ENCODE assay signal across 15 cellular contexts in the genomic region with DNA sequence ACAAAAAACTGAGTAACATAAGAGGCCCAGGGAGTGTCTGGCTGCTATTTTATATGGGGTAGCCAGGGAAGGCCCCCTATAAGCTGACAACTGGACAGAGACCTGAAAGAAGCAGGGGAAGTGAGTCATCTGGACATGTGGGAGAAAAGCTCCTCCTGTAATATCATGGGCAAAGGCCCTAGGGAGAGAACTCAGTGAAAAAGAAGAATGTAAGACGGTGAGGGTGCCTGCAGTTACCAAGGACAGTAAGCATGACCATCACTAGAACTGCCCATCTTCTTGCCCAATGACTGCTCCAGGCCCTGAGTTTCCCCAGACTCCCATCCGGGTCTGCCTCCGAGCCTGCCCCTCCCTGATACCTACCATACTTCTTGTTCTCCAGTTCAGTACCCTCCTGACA. TPM values are rescaled to one million over a fixed set of nuclear protein-coding genes. Genes with fewer than 3 reads are reported as not detected.
DNase-seq lines count a peak whose midpoint lies in the region; ATAC-seq and TF ChIP-seq lines count a peak whose summit lies in the region.
"Had no signal": no experiment of that assay in that cellular context is flagged by ENCODE, and none has a peak within 500 bp of the region (broad histone marks: within the 10 kb centered on the region; RNA-seq: fewer than 3 reads in every experiment).

No MANE protein-coding gene starts in this region.

- H3K9me3 ChIP-seq in mammary epithelial cell (replicated peaks; ENCODE audit: insufficient read depth, low read length) = no peaks in the 10 kb centered on the region
- H3K9me3 ChIP-seq in thyroid gland = no peaks in the 10 kb centered on the region
- H3K9me3 ChIP-seq: BE2C, HAP-1 had no signal

- WGBS in mammary epithelial cell (ENCODE audit: low coverage, missing lambda C conversion rate) = 84% methylated on average over 3 of the region's 3 CpGs
- WGBS in thyroid gland, 2 donors = 55 to 62% methylated on average over 3 of the region's 3 CpGs

- no peak for TF ChIP-seq POLR2A in thyroid gland (IDR thresholded peaks at IDR 0.05)

- H3K4me2 ChIP-seq in mammary epithelial cell (ENCODE audit: insufficient read depth, low read depth, low read length) = no peak overlapping the region

- H3K27ac ChIP-seq in mammary epithelial cell (ENCODE audit: insufficient read depth, low read depth, low read length) (no peak overlapping the region), thyroid gland (peak overlapping the region; percentile 95 to 99 (median 97))

- H3K27me3 Mint-ChIP-seq in MCF 10A (ENCODE audit: insufficient read depth, unreplicated experiment) (no peaks in the 10 kb centered on the region), memory B cell (no peaks in the 10 kb centered on the region)
- no peaks in the 10 kb centered on the region for H3K27me3 Mint-ChIP-seq in activated naive CD8-positive, alpha-beta T cell

- no peaks in the 10 kb centered on the region for H3K79me2 ChIP-seq in mammary epithelial cell (ENCODE audit: insufficient read depth, low read length)

- POLR2A ChIA-PET in MCF 10A (lab: Yijun Ruan, JAX) = no interaction called here

- in situ Hi-C loops in mammary epithelial cell (cut with MboI; ENCODE audit: low sequenced_read_pairs in 2 of 2) = no loop called here

- H4K20me1 ChIP-seq in mammary epithelial cell (ENCODE audit: insufficient read depth, low read length) = no peaks in the 10 kb centered on the region

- no peaks in the 10 kb centered on the region for H3K9me3 Mint-ChIP-seq in MCF 10A (ENCODE audit: unreplicated experiment)
- H3K9me3 Mint-ChIP-seq in activated naive CD8-positive, alpha-beta T cell (ENCODE audit: low read depth) = no peaks in the 10 kb centered on the region
- H3K9me3 Mint-ChIP-seq in memory B cell = no peaks in the 10 kb centered on the region

- intact Hi-C loops in MCF 10A (cut with micrococcal nuclease) (no loop called here), mammary epithelial cell (cut with micrococcal nuclease) (loop anchor here (5.0 kb wide), 3 partner anchors 89 to 386 kb away; no protein-coding TSS in a partner anchor), thyroid gland (cut with DNase I) (no loop called here), sciatic nerve (cut with DNase I) (no loop called here)

- CTCF ChIA-PET in MCF 10A (lab: Yijun Ruan, JAX) (no interaction called here), mammary epithelial cell (lab: Charles Lee; ENCODE audit: low non-redundant PET) (interaction anchor here (0.6 kb wide), 1 partner anchor 238 kb away, joined by 4 read pairs; no protein-coding TSS in a partner anchor)

- no peak overlapping the region for H3K4me3 ChIP-seq in mammary epithelial cell (replicated peaks in 1 of 3; ENCODE audit: insufficient read depth in 1 of 3, low read depth in 2 of 3, low read length in 3 of 3)
- H3K4me3 ChIP-seq in thyroid gland (replicated peaks in 1 of 3) = peak overlapping the region in 1 of 3 donors; percentile 93
- H3K4me3 ChIP-seq: HAP-1 had no signal

- H3K4me3 Mint-ChIP-seq in MCF 10A (ENCODE audit: unreplicated experiment) (no peak overlapping the region), memory B cell (peak overlapping the region; percentile 46)
- peak overlapping the region; percentile 90 for H3K4me3 Mint-ChIP-seq in activated naive CD8-positive, alpha-beta T cell

- dilution Hi-C loops in mammary epithelial cell (cut with HindIII; ENCODE audit: low sequenced_read_pairs) = no loop called here

- peaks cover 22% of the 10 kb centered on the region for H3K27me3 ChIP-seq in mammary epithelial cell (ENCODE audit: insufficient read depth, low read length)
- no peaks in the 10 kb centered on the region for H3K27me3 ChIP-seq in thyroid gland

- no peak for TF ChIP-seq CTCF in MCF 10A (IDR thresholded peaks at IDR 0.05; ENCODE audit: unreplicated experiment)
- no peak for TF ChIP-seq CTCF in mammary epithelial cell (conservative IDR thresholded peaks at IDR 0.05 in 1 of 2, IDR thresholded peaks at IDR 0.05 in 1 of 2; ENCODE audit: extremely low read depth in 1 of 2, insufficient read depth in 1 of 2, low read depth in 1 of 2, low read length in 2 of 2)
- no peak for TF ChIP-seq CTCF in thyroid gland (IDR thresholded peaks at IDR 0.05)

- peaks cover 13% of the 10 kb centered on the region for H3K4me1 ChIP-seq in mammary epithelial cell (ENCODE audit: insufficient read depth, low read length)
- peaks cover 38 to 56% of the 10 kb centered on the region in 2 donors for H3K4me1 ChIP-seq in thyroid gland
- H3K4me1 ChIP-seq: BE2C, HAP-1 had no signal

- no peak overlapping the region for H3K9ac ChIP-seq in mammary epithelial cell (ENCODE audit: insufficient read depth, low read length)

- no peak overlapping the region for H2AFZ ChIP-seq in mammary epithelial cell (ENCODE audit: low read depth, low read length)

- DNase-seq in MCF 10A (ENCODE audit: unreplicated experiment) = peak; percentile 4
- no peak for DNase-seq in mammary epithelial cell
- no peak for DNase-seq in memory B cell (ENCODE audit: low spot score in 2 of 2)
- peak in 1 of 2 donors; percentile 25 for DNase-seq in thyroid gland
- no peak for DNase-seq in DMS153 (lab: John Stamatoyannopoulos, UW)
- DNase-seq in sciatic nerve (ENCODE audit: low spot score) = no peak
- DNase-seq: activated CD4-positive, alpha-beta T cell treated with anti-CD3 and anti-CD28 coated beads for 1 hour; BE2C; Karpas-422; SHP77 treated with DMSO at 0.1 percent for 48 hours; stimulated activated CD4-positive, alpha-beta T cell treated with anti-CD3 and anti-CD28 coated beads, Interleukin-1b, Interleukin-23, amount 100 ng/mL, for 48 hours had no signal

- BruUV-seq in MCF 10A (replicated peaks; lab: Mats Ljungman, UMichigan) (no TSS peak), mammary epithelial cell (replicated peaks; lab: Mats Ljungman, UMichigan) (no TSS peak)

- H3K4me1 Mint-ChIP-seq in MCF 10A (ENCODE audit: insufficient read depth, unreplicated experiment) = peaks cover 13% of the 10 kb centered on the region
- H3K4me1 Mint-ChIP-seq in activated naive CD8-positive, alpha-beta T cell (ENCODE audit: low read depth) = peaks cover 68% of the 10 kb centered on the region
- H3K4me1 Mint-ChIP-seq in memory B cell = peaks cover 36% of the 10 kb centered on the region

- ATAC-seq in memory B cell (ENCODE audit: low read depth) (no peak), sciatic nerve (no peak), GM19351 (IDR thresholded peaks at IDR 0.05; ENCODE audit: unreplicated experiment) (no peak)

- H3K36me3 Mint-ChIP-seq in MCF 10A (ENCODE audit: insufficient read depth, unreplicated experiment) (no peaks in the 10 kb centered on the region), memory B cell (peaks cover 12% of the 10 kb centered on the region)
- peaks cover 8% of the 10 kb centered on the region for H3K36me3 Mint-ChIP-seq in activated naive CD8-positive, alpha-beta T cell

- H3K27ac Mint-ChIP-seq in MCF 10A (ENCODE audit: low read depth, unreplicated experiment) = no peak overlapping the region
- peak overlapping the region; percentile 59 for H3K27ac Mint-ChIP-seq in activated naive CD8-positive, alpha-beta T cell
- peak overlapping the region; percentile 99 for H3K27ac Mint-ChIP-seq in memory B cell

- H3K36me3 ChIP-seq in mammary epithelial cell (ENCODE audit: insufficient read depth, low read length) (no peaks in the 10 kb centered on the region), thyroid gland (no peaks in the 10 kb centered on the region)
- H3K36me3 ChIP-seq: BE2C, HAP-1 had no signal

RNA-seq across cellular contexts. Expression of a gene that starts 2.3 kb away (rescaled TPM):
- total RNA-seq in MCF 10A (2022) (0.30 TPM in 1 of 2 replicates, not detected in the other), mammary epithelial cell (10 to 100 TPM in 1 of 2 donors, 1 to 10 TPM in 1; 9.5 to 12.1 TPM), thyroid gland (100 to 1,000 TPM; 168 to 423 (median 312) TPM), sciatic nerve (151 TPM)
- 0.07 TPM for polyA plus RNA-seq in mammary epithelial cell
- not detected for polyA minus RNA-seq in mammary epithelial cell
- total RNA-seq: osteocyte had no signal

Comparison
In these comparisons a context has a peak if more than half of its experiments do, and no peak if none do; other contexts are left out.
1. RNA of a gene that starts 2.3 kb away (total RNA-seq): 168 to 423 TPM in thyroid gland and 151 TPM in sciatic nerve (single experiment); 9.5 to 12.1 TPM in mammary epithelial cell and 0.30 TPM in MCF 10A; every median in the first group is over 10 times any median in the second.